8 cellular contexts compared by ENCODE assay signal in genomic region chr5:170338933-170339779, GRCh38. TPM values are rescaled to one million over a fixed set of nuclear protein-coding genes. Genes with fewer than 3 reads are reported as not detected.
DNase-seq lines count a peak whose midpoint lies in the region; ATAC-seq and TF ChIP-seq lines count a peak whose summit lies in the region.

No MANE protein-coding gene starts in this region.

- ATAC-seq in GM21723 (IDR thresholded peaks at IDR 0.05; ENCODE audit: unreplicated experiment) (peak; percentile 95), heart left ventricle (peak in 3 of 4 donors; percentile 38 to 63 (median 62))

- no peak for TF ChIP-seq POLR2A in heart left ventricle (IDR thresholded peaks at IDR 0.05)

- no peaks in the 10 kb centered on the region for H3K27me3 ChIP-seq in heart left ventricle

- POLR2A ChIA-PET in GM10248 (lab: Yijun Ruan, JAX), result no interaction called here

- intact Hi-C loops in heart left ventricle (cut with DNase I), result loop anchor here in 6 of 10 donors (5.0 to 10.0 kb wide), 5 partner anchors 62 to 112 kb away; no protein-coding TSS in a partner anchor

- peaks cover 0 to 50% (median 0%) of the 10 kb centered on the region in 12 donors for H3K4me1 ChIP-seq in heart left ventricle

- H3K27ac ChIP-seq in heart left ventricle, result no peak overlapping the region

- H3K36me3 Mint-ChIP-seq in mesothelial cell of epicardium, result no peaks in the 10 kb centered on the region

- H3K4me1 Mint-ChIP-seq in mesothelial cell of epicardium, result peaks cover under 1% of the 10 kb centered on the region

- peak; percentile 99 for TF ChIP-seq CTCF in GM10248 (IDR thresholded peaks at IDR 0.05; ENCODE audit: control extremely low read depth, extremely low read depth, low read depth, missing control alignments)
- peak; percentile 59 for TF ChIP-seq CTCF in LNCAP (IDR thresholded peaks at IDR 0.05)
- TF ChIP-seq CTCF in heart left ventricle (IDR thresholded peaks at IDR 0.05), result peak in 11 of 12 donors; percentile 25 to 58 (median 41)
- no peak for TF ChIP-seq CTCF in mesothelial cell of epicardium (IDR thresholded peaks at IDR 0.05; ENCODE audit: unreplicated experiment)

- WGBS in heart left ventricle, 4 donors, result 90 to 94% (median 92%) methylated on average over 4 of the region's 4 CpGs

- CTCF ChIA-PET in GM10248 (lab: Yijun Ruan, JAX), result interaction anchor here (0.6 to 5.2 kb wide), 47 partner anchors 8 to 271 kb away, joined by 3 to 79 read pairs (median 6); partner anchors contain the start of gene LCP2

- peaks cover 2% of the 10 kb centered on the region for H3K27me3 Mint-ChIP-seq in mesothelial cell of epicardium (ENCODE audit: low read depth)

- H3K27ac Mint-ChIP-seq in mesothelial cell of epicardium, result no peak overlapping the region

- peaks cover 5% of the 10 kb centered on the region for H3K9me3 Mint-ChIP-seq in mesothelial cell of epicardium

- DNase-seq in GM10248 (ENCODE audit: extremely low spot score) (peak; percentile 82), heart left ventricle (no peak), mesothelial cell of epicardium (ENCODE audit: low spot score in 2 of 2, unreplicated experiment in 2 of 2) (no peak), retina (no peak)
- peak; percentile 53 to 55 for DNase-seq in activated CD8-positive, alpha-beta memory T cell treated with anti-CD3 and anti-CD28 coated beads for 4 hours (ENCODE audit: low read depth in 2 of 2)
- DNase-seq in stimulated activated CD8-positive, alpha-beta memory T cell treated with anti-CD3 and anti-CD28 coated beads, Interleukin-4, amount 100 ng/mL, for 24 hours (ENCODE audit: low read depth), result peak; percentile 43

- H3K4me3 Mint-ChIP-seq in mesothelial cell of epicardium, result no peak overlapping the region

- H3K9me3 ChIP-seq in heart left ventricle, result no peaks in the 10 kb centered on the region

- H3K4me3 ChIP-seq in heart left ventricle, result no peak overlapping the region

- no peaks in the 10 kb centered on the region for H3K36me3 ChIP-seq in heart left ventricle

RNA-seq across cellular contexts. Expression of gene LCP2, which starts 41.6 kb away (rescaled TPM):
- total RNA-seq in heart left ventricle, result 10 to 100 TPM in 2 of 9 donors, 1 to 10 TPM in 7; 2.8 to 73.7 (median 6.1) TPM
- 1 to 10 TPM; 2.2 to 3.1 TPM for polyA plus RNA-seq in heart left ventricle
- not detected in 3 replicates for total RNA-seq in mesothelial cell of epicardium

RNA-seq across cellular contexts. Expression of gene KCNMB1, which starts 50.0 kb away (rescaled TPM):
- total RNA-seq in heart left ventricle (1 to 10 TPM in 5 of 9 donors, under 1 TPM in 4; 0.25 to 3.7 (median 1.0) TPM), mesothelial cell of epicardium (0.20 to 0.27 TPM (median 0.22 TPM) in 3 replicates)
- polyA plus RNA-seq in heart left ventricle, result 1 to 10 TPM; 1.2 TPM

Comparison
In these comparisons a context has a peak if more than half of its experiments do, and no peak if none do; other contexts are left out.
1. DNase-seq: peak in GM10248 (single experiment), activated CD8-positive, alpha-beta memory T cell treated with anti-CD3 and anti-CD28 coated beads for 4 hours (2 of 2) and stimulated activated CD8-positive, alpha-beta memory T cell treated with anti-CD3 and anti-CD28 coated beads, Interleukin-4, amount 100 ng/mL, for 24 hours (single experiment); none in heart left ventricle (0 of 5), mesothelial cell of epicardium (0 of 2) and retina (single experiment).